7 cellular contexts compared by ENCODE assay signal in genomic region chr7:50696810-50697582, GRCh38.
A peak's percentile ranks its signal among the peaks of the same experiment; 100 is the strongest.
DNase-seq lines count a peak whose midpoint lies in the region; ATAC-seq and TF ChIP-seq lines count a peak whose summit lies in the region.

No MANE protein-coding gene starts in this region.

- H3K4me3 ChIP-seq in NB4 (ENCODE audit: low read depth, low read length), result no peak overlapping the region
- H3K4me3 ChIP-seq in choroid plexus epithelial cell (ENCODE audit: low read depth, low read length), result no peak overlapping the region
- no peak overlapping the region for H3K4me3 ChIP-seq in prostate gland

- peak; percentile 33; the same call in 1 of the 2 replicates for TF ChIP-seq CTCF in GM12874 (IDR thresholded peaks at IDR 0.05; ENCODE audit: insufficient read depth, low read depth, low read length)
- peak; percentile 68 for TF ChIP-seq CTCF in NB4 (IDR thresholded peaks at IDR 0.05; ENCODE audit: low read depth, low read length)
- peak; percentile 76 for TF ChIP-seq CTCF in choroid plexus epithelial cell (conservative IDR thresholded peaks at IDR 0.05; ENCODE audit: low read depth, low read length)
- peak in 3 of 4 experiments; percentile 26 to 37 (median 28) for TF ChIP-seq CTCF in prostate gland (IDR thresholded peaks at IDR 0.05)

- H3K4me1 ChIP-seq in prostate gland (replicated peaks), result no peaks in the 10 kb centered on the region

- H3K27me3 ChIP-seq in prostate gland (replicated peaks; ENCODE audit: insufficient read depth), result no peaks in the 10 kb centered on the region

- no peaks in the 10 kb centered on the region for H3K36me3 ChIP-seq in prostate gland

- H3K27ac ChIP-seq in prostate gland, result peak overlapping the region; percentile 2 to 20

- no peak for ATAC-seq in HG03460 (IDR thresholded peaks at IDR 0.05; ENCODE audit: unreplicated experiment)

- intact Hi-C loops in prostate gland (cut with DNase I), result no loop called here

- 60% methylated on average over 3 of the region's 3 CpGs for WGBS in prostate gland

- no peaks in the 10 kb centered on the region for H3K9me3 ChIP-seq in prostate gland

- TF ChIP-seq POLR2A in NB4 (IDR thresholded peaks at IDR 0.05; ENCODE audit: extremely low read depth, insufficient read length) (no peak), prostate gland (IDR thresholded peaks at IDR 0.05) (no peak)

- DNase-seq in NB4 (ENCODE audit: low read depth) (peak; percentile 72), choroid plexus epithelial cell (ENCODE audit: low read depth) (peak; percentile 40), prostate gland (ENCODE audit: low spot score) (no peak), epidermal melanocyte (ENCODE audit: insufficient read length, low spot score) (no peak), RPMI8226 (no peak)

Comparison
In these comparisons a context has a peak if more than half of its experiments do, and no peak if none do; other contexts are left out.
1. DNase-seq: peak in NB4 (single experiment) and choroid plexus epithelial cell (single experiment); none in prostate gland (single experiment), epidermal melanocyte (single experiment) and RPMI8226 (single experiment).
2. Peak in every context shown above with its lines, with median percentiles within 50 percentile points of each other: CTCF ChIP-seq.